Comparison of ENCODE assay signal across 8 cellular contexts in the genomic region with DNA sequence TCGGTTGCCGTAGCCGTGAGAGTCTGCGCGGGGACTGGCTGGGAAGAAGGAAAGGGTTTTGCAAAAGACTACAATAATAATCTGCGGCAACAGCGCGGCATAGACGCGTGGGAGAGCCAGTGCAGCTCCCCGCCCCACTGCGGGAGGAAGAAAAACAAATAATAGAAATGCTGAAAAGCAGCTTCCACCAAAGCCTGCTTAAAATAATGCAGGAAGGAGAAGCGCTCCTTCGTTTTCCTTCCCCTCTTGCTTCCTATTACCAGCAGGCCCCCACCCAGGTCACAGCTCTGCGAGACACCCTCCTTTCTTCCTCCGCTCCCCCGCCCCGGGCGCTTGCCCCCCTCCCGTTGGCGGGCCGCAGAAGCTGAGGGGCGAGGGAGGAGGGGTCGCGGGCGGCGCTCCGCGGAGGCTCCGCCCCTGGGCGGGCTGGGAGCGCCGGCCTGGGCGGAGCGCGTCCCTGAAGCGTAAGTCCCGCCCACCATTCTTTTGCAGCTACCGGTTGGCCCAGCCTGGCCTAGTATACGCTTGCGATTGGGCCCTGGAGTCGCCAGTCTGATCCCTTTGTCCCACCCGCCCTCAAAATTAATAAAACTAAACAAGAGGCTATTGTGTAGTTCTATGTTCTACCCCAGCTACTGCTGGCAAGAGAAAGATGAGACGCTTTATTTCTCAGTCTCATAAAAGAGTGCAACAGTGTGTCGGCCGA. TPM values are rescaled to one million over a fixed set of nuclear protein-coding genes. Genes with fewer than 3 reads are reported as not detected.
A peak's percentile ranks its signal among the peaks of the same experiment; 100 is the strongest.
DNase-seq lines count a peak whose midpoint lies in the region; ATAC-seq and TF ChIP-seq lines count a peak whose summit lies in the region.

No MANE protein-coding gene starts in this region.

- H3K9me3 ChIP-seq in adipocyte (ENCODE audit: control insufficient read depth, low read length) (peaks cover 9% of the 10 kb centered on the region), upper lobe of left lung (no peaks in the 10 kb centered on the region)

- intact Hi-C loops in left cardiac atrium (cut with DNase I): no loop called here

- no peak for TF ChIP-seq CTCF in GM06990 (IDR thresholded peaks at IDR 0.05; ENCODE audit: insufficient read depth, low read length, poor library complexity, severe bottlenecking)
- no peak for TF ChIP-seq CTCF in NB4 (IDR thresholded peaks at IDR 0.05; ENCODE audit: low read depth, low read length)
- peak; percentile 5 for TF ChIP-seq CTCF in progenitor cell of endocrine pancreas (IDR thresholded peaks at IDR 0.05; ENCODE audit: unreplicated experiment)
- TF ChIP-seq CTCF in upper lobe of left lung (IDR thresholded peaks at IDR 0.05): no peak

- no peaks in the 10 kb centered on the region for H3K27me3 ChIP-seq in GM06990 (replicated peaks; ENCODE audit: control insufficient read depth, insufficient read depth, low read length)
- H3K27me3 ChIP-seq in adipocyte (replicated peaks; ENCODE audit: control insufficient read depth, insufficient read depth, low read length): peaks cover 32% of the 10 kb centered on the region
- no peaks in the 10 kb centered on the region for H3K27me3 ChIP-seq in upper lobe of left lung

- TF ChIP-seq POLR2A in NB4 (IDR thresholded peaks at IDR 0.05; ENCODE audit: extremely low read depth, insufficient read length) (no peak), upper lobe of left lung (IDR thresholded peaks at IDR 0.05) (peak in 1 of 4 donors; percentile 23)

- DNase-seq in GM06990 (ENCODE audit: extremely low read depth, insufficient read length): peak; percentile 80
- DNase-seq in NB4 (ENCODE audit: low read depth): peak; percentile 65
- DNase-seq in SW 1271 (lab: John Stamatoyannopoulos, UW): peak; percentile 1 to 43
- DNase-seq in adipocyte (ENCODE audit: low read depth): peak; percentile 92
- peak; percentile 87 for DNase-seq in left cardiac atrium
- peak; percentile 81 for DNase-seq in progenitor cell of endocrine pancreas (ENCODE audit: low spot score, unreplicated experiment)
- peak; percentile 88 to 93 for DNase-seq in upper lobe of left lung

- 0 to 26% methylated on average over 5 to 37 of the region's 46 CpGs for WGBS in upper lobe of left lung, 2 donors

- peak overlapping the region; percentile 99 for H3K27ac Mint-ChIP-seq in progenitor cell of endocrine pancreas

- no peaks in the 10 kb centered on the region for H3K4me1 ChIP-seq in adipocyte (ENCODE audit: control insufficient read depth, insufficient read depth, low read length)
- H3K4me1 ChIP-seq in upper lobe of left lung: no peaks in the 10 kb centered on the region

- H3K4me3 Mint-ChIP-seq in progenitor cell of endocrine pancreas (ENCODE audit: low read depth): peak overlapping the region; percentile 93

- peak overlapping the region; percentile 54 to 73 (median 68) for H3K27ac ChIP-seq in upper lobe of left lung

- H3K4me1 Mint-ChIP-seq in progenitor cell of endocrine pancreas (ENCODE audit: low read depth): peaks cover 64% of the 10 kb centered on the region

- peaks cover 3% of the 10 kb centered on the region for H3K9me3 Mint-ChIP-seq in progenitor cell of endocrine pancreas (ENCODE audit: low read depth)

- peak overlapping the region; percentile 74 for H3K9ac ChIP-seq in adipocyte (ENCODE audit: low read length)

- H3K27me3 Mint-ChIP-seq in progenitor cell of endocrine pancreas: no peaks in the 10 kb centered on the region

- H3K36me3 ChIP-seq in GM06990 (ENCODE audit: control insufficient read depth, insufficient read depth, low read length): no peaks in the 10 kb centered on the region
- no peaks in the 10 kb centered on the region for H3K36me3 ChIP-seq in adipocyte (ENCODE audit: control insufficient read depth, insufficient read depth, low read length, severe bottlenecking)
- H3K36me3 ChIP-seq in upper lobe of left lung: no peaks in the 10 kb centered on the region

- H3K36me3 Mint-ChIP-seq in progenitor cell of endocrine pancreas (ENCODE audit: insufficient read depth): no peaks in the 10 kb centered on the region

- TF ChIP-seq EP300 in upper lobe of left lung (IDR thresholded peaks at IDR 0.05): no peak

- H3K4me3 ChIP-seq in GM06990 (replicated peaks; ENCODE audit: low read depth, low read length): peak overlapping the region; percentile 63
- peak overlapping the region; percentile 43 for H3K4me3 ChIP-seq in NB4 (ENCODE audit: low read depth, low read length)
- peak overlapping the region; percentile 79 for H3K4me3 ChIP-seq in adipocyte (ENCODE audit: low read length)
- H3K4me3 ChIP-seq in upper lobe of left lung: peak overlapping the region; percentile 30 to 82 (median 64)

- ATAC-seq in HG02571 (IDR thresholded peaks at IDR 0.05; ENCODE audit: unreplicated experiment): peak; percentile 99
- peak; percentile 98 to 99 for ATAC-seq in left cardiac atrium
- ATAC-seq in upper lobe of left lung (ENCODE audit: low FRiP score in 2 of 2): peak; percentile 95 to 99

RNA-seq across cellular contexts. Expression of gene AMOT, which starts 0.6 kb away (rescaled TPM):
- total RNA-seq in left cardiac atrium (10 to 100 TPM in 1 of 2 donors, 1 to 10 TPM in 1; 6.9 to 18.9 TPM), progenitor cell of endocrine pancreas (444 and 494 TPM in 2 replicates), upper lobe of left lung (10 to 100 TPM in 2 of 6 donors, 1 to 10 TPM in 4; 4.2 to 18.9 (median 8.0) TPM)

Comparison
In these comparisons a context has a peak if more than half of its experiments do, and no peak if none do; other contexts are left out.
1. Peak in every context shown above with its lines: DNase-seq, ATAC-seq, H3K4me3 ChIP-seq and H3K27ac ChIP-seq.
2. DNase-seq: peak in every context shown above with its lines; median percentile 92 in adipocyte; 90 in upper lobe of left lung; 87 in left cardiac atrium; 81 in progenitor cell of endocrine pancreas; 80 in GM06990; 65 in NB4; 22 in SW 1271.
3. RNA of gene AMOT, which starts 0.6 kb away (total RNA-seq): 444 to 494 TPM in progenitor cell of endocrine pancreas; 6.9 to 18.9 TPM in left cardiac atrium and 4.2 to 18.9 TPM in upper lobe of left lung; every median in the first group is over 10 times any median in the second.